ENCODE assay signal across 13 cellular contexts in genomic region chr13:74443623-74444022, GRCh38.
DNase-seq lines count a peak whose midpoint lies in the region; ATAC-seq and TF ChIP-seq lines count a peak whose summit lies in the region.
"Had no signal": no experiment of that assay in that cellular context is flagged by ENCODE, and none has a peak within 500 bp of the region (broad histone marks: within the 10 kb centered on the region; RNA-seq: fewer than 3 reads in every experiment).

No MANE protein-coding gene starts in this region.

- no peak for ATAC-seq in GM18909 (IDR thresholded peaks at IDR 0.05; ENCODE audit: poor library complexity, unreplicated experiment)

- in situ Hi-C loops in GM13977 (cut with MboI; ENCODE audit: low pct_unique_long_range_greater_than_20kb, low sequenced_read_pairs, unreplicated experiment) = no loop called here

- H3K9me3 ChIP-seq in skeletal muscle satellite cell (replicated peaks; ENCODE audit: low read length) = no peaks in the 10 kb centered on the region
- H3K9me3 ChIP-seq: adrenal gland, neutrophil had no signal

- no peak overlapping the region for H3K4me3 ChIP-seq in skeletal muscle satellite cell (ENCODE audit: low read length)
- H3K4me3 ChIP-seq: adrenal gland had no signal

- DNase-seq in HCEC 1CT = peak; percentile 70
- DNase-seq in amniotic epithelial cell (ENCODE audit: low read depth) = peak; percentile 73
- DNase-seq in fibroblast of the conjunctiva (ENCODE audit: low read depth) = peak; percentile 60
- no peak for DNase-seq in GM13977 (ENCODE audit: low spot score)
- no peak for DNase-seq in stimulated activated CD4-positive, alpha-beta T cell treated with anti-CD3 and anti-CD28 coated beads, Interleukin-1b, Interleukin-23, amount 100 ng/mL, for 48 hours
- no peak for DNase-seq in NK-92 treated with Interleukin-12 subunit alpha and Interleukin-12 subunit beta, amount 100 ng/mL, for 24 hours (lab: John Stamatoyannopoulos, UW)
- DNase-seq: NCI-H510A; SHP77; stimulated activated CD4-positive, alpha-beta T cell treated with anti-CD3 and anti-CD28 coated beads, Interleukin-4, amount 100 ng/mL, for 24 hours had no signal

- H3K9ac ChIP-seq in skeletal muscle satellite cell (ENCODE audit: low read depth, low read length) = no peak overlapping the region

- H3K4me1 ChIP-seq in skeletal muscle satellite cell (ENCODE audit: control insufficient read depth, insufficient read depth, low read length) = peaks cover 30% of the 10 kb centered on the region

- peak overlapping the region; percentile 62 for H3K4me2 ChIP-seq in skeletal muscle satellite cell (ENCODE audit: low read length)

- no peaks in the 10 kb centered on the region for H3K27me3 ChIP-seq in skeletal muscle satellite cell (ENCODE audit: control insufficient read depth, insufficient read depth, low read length)
- H3K27me3 ChIP-seq: adrenal gland, neutrophil had no signal

- no peak for TF ChIP-seq CTCF in GM13977 (IDR thresholded peaks at IDR 0.05; ENCODE audit: extremely low read depth, insufficient read depth, missing control alignments)

- H3K36me3 ChIP-seq in skeletal muscle satellite cell (ENCODE audit: insufficient read depth, low read length) = no peaks in the 10 kb centered on the region
- H3K36me3 ChIP-seq: adrenal gland, neutrophil had no signal

Comparison
In these comparisons a context has a peak if more than half of its experiments do, and no peak if none do; other contexts are left out.
1. DNase-seq: peak in HCEC 1CT (single experiment), amniotic epithelial cell (single experiment) and fibroblast of the conjunctiva (single experiment); none in GM13977 (single experiment), stimulated activated CD4-positive, alpha-beta T cell treated with anti-CD3 and anti-CD28 coated beads, Interleukin-1b, Interleukin-23, amount 100 ng/mL, for 48 hours (single experiment) and NK-92 treated with Interleukin-12 subunit alpha and Interleukin-12 subunit beta, amount 100 ng/mL, for 24 hours (single experiment).